Comparison of ENCODE assay signal across 8 cellular contexts in the genomic region with DNA sequence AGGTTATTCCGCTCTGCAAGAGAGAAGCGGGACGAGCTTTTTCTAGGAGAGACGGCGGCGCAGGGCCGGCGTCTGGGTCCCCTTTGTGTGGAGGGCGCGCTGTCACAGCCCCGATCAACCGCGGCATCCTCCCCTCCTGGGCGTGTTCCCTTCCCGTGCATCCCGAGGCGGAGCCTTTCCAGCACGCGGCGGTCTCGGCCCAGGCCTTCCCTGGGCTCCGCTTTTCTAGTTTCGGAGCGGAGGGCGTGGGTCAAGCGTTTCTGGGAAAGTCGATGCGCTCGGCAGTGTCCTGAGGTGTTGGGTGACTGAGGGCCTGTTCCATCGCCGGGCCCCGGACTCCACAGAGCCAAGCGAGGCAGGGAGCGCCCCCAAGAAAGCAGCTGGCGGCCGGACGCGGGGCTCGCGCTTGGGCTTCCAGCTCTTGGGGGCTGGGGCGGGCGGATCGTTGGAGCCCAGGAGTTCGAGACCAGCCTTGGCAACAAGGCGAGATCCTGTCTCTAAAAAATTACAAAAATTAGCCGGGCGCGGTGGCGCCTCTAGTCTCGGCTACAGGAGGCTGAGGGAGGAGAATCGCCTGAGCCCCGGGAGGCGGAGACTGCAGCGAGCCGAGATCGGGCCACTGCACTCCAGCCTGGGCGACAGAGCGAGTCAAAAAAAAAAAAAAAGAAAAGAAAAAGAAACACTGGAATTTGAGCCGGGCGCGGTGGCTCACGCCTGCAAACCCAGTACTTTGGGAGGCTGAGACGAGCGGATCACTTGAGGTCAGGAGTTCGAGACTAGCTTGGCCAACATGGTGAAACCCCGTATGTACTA. TPM values are rescaled to one million over a fixed set of nuclear protein-coding genes. Genes with fewer than 3 reads are reported as not detected.
DNase-seq lines count a peak whose midpoint lies in the region; ATAC-seq and TF ChIP-seq lines count a peak whose summit lies in the region.

No MANE protein-coding gene starts in this region.

- DNase-seq in activated CD8-positive, alpha-beta memory T cell treated with anti-CD3 and anti-CD28 coated beads, Interleukin-2, amount 50 U/mL, for 48 hours = peak; percentile 66
- no peak for DNase-seq in activated CD8-positive, alpha-beta memory T cell treated with anti-CD3 and anti-CD28 coated beads for 24 hours
- no peak for DNase-seq in T-helper 2 cell treated with Interferon-gamma antibody and Interleukin-4, amounts not matched to agents 5 μg/mL and 100 μg/mL, for 36 hours (ENCODE audit: low spot score)
- DNase-seq in esophagus muscularis mucosa (ENCODE audit: extremely low spot score) = no peak
- DNase-seq in NCI-H1048 (lab: John Stamatoyannopoulos, UW) = no peak
- DNase-seq in posterior vena cava (ENCODE audit: low spot score) = no peak

- no peak for ATAC-seq in GM18520 (IDR thresholded peaks at IDR 0.05; ENCODE audit: unreplicated experiment)

- H3K27me3 ChIP-seq in esophagus muscularis mucosa (no peaks in the 10 kb centered on the region), neutrophil (peaks cover 57% of the 10 kb centered on the region)

- no peaks in the 10 kb centered on the region for H3K9me3 ChIP-seq in esophagus muscularis mucosa
- no peaks in the 10 kb centered on the region for H3K9me3 ChIP-seq in neutrophil

- peaks cover 10% of the 10 kb centered on the region for H3K36me3 Mint-ChIP-seq in T-helper 2 cell treated with Interferon-gamma antibody and Interleukin-4, amounts not matched to agents 5 μg/mL and 100 μg/mL, for 36 hours (ENCODE audit: low read depth)

- peaks cover 25% of the 10 kb centered on the region for H3K4me1 Mint-ChIP-seq in T-helper 2 cell treated with Interferon-gamma antibody and Interleukin-4, amounts not matched to agents 5 μg/mL and 100 μg/mL, for 36 hours (ENCODE audit: low read depth)

- no peak for TF ChIP-seq CTCF in esophagus muscularis mucosa (IDR thresholded peaks at IDR 0.05)
- TF ChIP-seq CTCF in neutrophil (IDR thresholded peaks at IDR 0.05) = no peak

- H3K4me3 ChIP-seq in esophagus muscularis mucosa (peak overlapping the region; percentile 88 to 98 (median 94)), neutrophil (ENCODE audit: low read depth in 1 of 2, low read length in 1 of 2) (peak overlapping the region; percentile 75 to 93)

- H3K9me3 Mint-ChIP-seq in T-helper 2 cell treated with Interferon-gamma antibody and Interleukin-4, amounts not matched to agents 5 μg/mL and 100 μg/mL, for 36 hours = no peaks in the 10 kb centered on the region

- TF ChIP-seq POLR2A in esophagus muscularis mucosa (IDR thresholded peaks at IDR 0.05; ENCODE audit: low read depth) = no peak

- peak overlapping the region; percentile 97 for H3K27ac Mint-ChIP-seq in T-helper 2 cell treated with Interferon-gamma antibody and Interleukin-4, amounts not matched to agents 5 μg/mL and 100 μg/mL, for 36 hours

- intact Hi-C loops in esophagus muscularis mucosa (cut with DNase I) (loop anchor here (5.0 to 10.0 kb wide), 3 partner anchors 94 to 161 kb away; a partner anchor contains a TSS), posterior vena cava (cut with DNase I) (no loop called here)

- TF ChIP-seq EP300 in esophagus muscularis mucosa (IDR thresholded peaks at IDR 0.05) = no peak

- H3K4me1 ChIP-seq in esophagus muscularis mucosa = peaks cover 42 to 59% (median 52%) of the 10 kb centered on the region in 4 donors
- H3K4me1 ChIP-seq in neutrophil (ENCODE audit: control insufficient read depth in 1 of 2, insufficient read depth in 1 of 2, low read depth in 1 of 2, low read length in 1 of 2) = peaks cover 42 to 48% of the 10 kb centered on the region in 2 experiments

- H3K36me3 ChIP-seq in esophagus muscularis mucosa = peaks cover 4 to 24% (median 12%) of the 10 kb centered on the region in 4 donors
- H3K36me3 ChIP-seq in neutrophil = peaks cover 7% of the 10 kb centered on the region

- WGBS in esophagus muscularis mucosa = 7% methylated on average over 27 of the region's 66 CpGs

- peak overlapping the region; percentile 79 to 94 (median 86) for H3K27ac ChIP-seq in esophagus muscularis mucosa (replicated peaks in 1 of 4)
- H3K27ac ChIP-seq in neutrophil = peak overlapping the region; percentile 88

- peak overlapping the region; percentile 85 for H3K4me3 Mint-ChIP-seq in T-helper 2 cell treated with Interferon-gamma antibody and Interleukin-4, amounts not matched to agents 5 μg/mL and 100 μg/mL, for 36 hours

- no peaks in the 10 kb centered on the region for H3K27me3 Mint-ChIP-seq in T-helper 2 cell treated with Interferon-gamma antibody and Interleukin-4, amounts not matched to agents 5 μg/mL and 100 μg/mL, for 36 hours (ENCODE audit: low read depth)

RNA-seq across cellular contexts. Expression of a gene that starts 0.8 kb away (rescaled TPM):
- total RNA-seq in esophagus muscularis mucosa (10 to 100 TPM; 16.6 to 27.3 (median 20.1) TPM), posterior vena cava (10 to 100 TPM; 13.1 to 14.9 TPM)

RNA-seq across cellular contexts. Expression of a gene that starts 1.1 kb away (rescaled TPM):
- total RNA-seq in esophagus muscularis mucosa (10 to 100 TPM in 3 of 4 donors, 1 to 10 TPM in 1; 9.1 to 15.5 (median 12.5) TPM), posterior vena cava (10 to 100 TPM; 12.1 to 12.4 TPM)
